ENCODE assay signal across 8 cellular contexts in the genomic region with DNA sequence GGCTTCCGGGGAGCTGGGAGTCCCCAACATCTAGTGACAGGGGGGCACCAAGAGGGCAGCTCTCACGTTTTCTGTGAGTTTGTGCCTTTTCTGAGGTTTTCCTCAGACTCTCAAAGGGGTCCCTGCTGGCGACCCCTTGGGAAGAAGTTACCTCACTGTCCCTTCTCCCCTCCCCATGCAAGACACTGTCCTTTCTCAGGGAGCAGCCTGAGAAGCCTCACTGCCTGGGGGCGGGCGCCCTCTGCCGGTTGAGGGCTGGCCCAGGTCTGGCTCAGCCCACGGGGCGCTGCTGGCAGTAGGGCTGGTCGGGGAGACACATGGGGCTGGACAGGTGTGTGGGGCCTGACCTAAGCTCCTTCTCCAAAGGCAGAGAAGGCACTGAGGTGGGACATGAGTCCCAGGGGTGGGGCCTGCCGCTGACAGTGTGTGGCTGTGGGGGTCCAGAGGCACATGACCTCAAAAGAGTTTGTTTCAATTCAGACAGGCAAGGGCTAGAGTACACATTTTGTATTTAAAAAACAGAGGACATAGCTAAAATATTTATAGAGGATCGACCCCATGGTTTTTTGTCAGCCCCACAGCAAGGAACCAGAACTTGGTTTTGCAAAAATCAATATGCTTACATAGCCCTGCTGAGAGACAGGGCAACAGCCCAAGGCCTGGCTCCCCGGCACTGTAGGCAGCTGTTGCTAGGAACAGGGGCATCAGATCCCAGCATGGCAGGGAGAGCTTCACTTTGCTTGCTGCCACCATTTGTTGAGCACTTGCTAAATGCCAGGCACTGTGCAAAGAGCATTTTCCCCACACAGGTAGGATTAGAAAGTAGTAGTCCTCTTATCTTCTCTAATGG. TPM values are rescaled to one million over a fixed set of nuclear protein-coding genes. Genes with fewer than 3 reads are reported as not detected.
DNase-seq lines count a peak whose midpoint lies in the region; ATAC-seq and TF ChIP-seq lines count a peak whose summit lies in the region.

No MANE protein-coding gene starts in this region.

- H3K9me3 ChIP-seq in CD4-positive, CD25-positive, alpha-beta regulatory T cell (ENCODE audit: control insufficient read depth in 2 of 2, low read length in 2 of 2), result no peaks in the 10 kb centered on the region

- H3K36me3 Mint-ChIP-seq in CD4-positive, CD25-positive, alpha-beta regulatory T cell, result no peaks in the 10 kb centered on the region
- H3K36me3 Mint-ChIP-seq in brain, result peaks cover 12% of the 10 kb centered on the region

- peaks cover 44% of the 10 kb centered on the region for H3K4me1 ChIP-seq in CD4-positive, CD25-positive, alpha-beta regulatory T cell (ENCODE audit: control insufficient read depth, insufficient read depth, low read length, poor library complexity, severe bottlenecking)

- TF ChIP-seq CTCF in VCaP (conservative IDR thresholded peaks at IDR 0.05) (peak; percentile 98), brain (conservative IDR thresholded peaks at IDR 0.05) (peak; percentile 95 to 98)

- peak overlapping the region; percentile 73 to 93 (median 93) for H3K27ac Mint-ChIP-seq in CD4-positive, CD25-positive, alpha-beta regulatory T cell
- H3K27ac Mint-ChIP-seq in brain, result peak overlapping the region in 3 of 5 experiments; percentile 22 to 60 (median 59)

- no peaks in the 10 kb centered on the region for H3K27me3 ChIP-seq in CD4-positive, CD25-positive, alpha-beta regulatory T cell (ENCODE audit: control insufficient read depth, insufficient read depth, low read length)

- H3K4me1 Mint-ChIP-seq in CD4-positive, CD25-positive, alpha-beta regulatory T cell, result peaks cover 9 to 48% (median 34%) of the 10 kb centered on the region in 4 donors
- H3K4me1 Mint-ChIP-seq in brain, result peaks cover 23% of the 10 kb centered on the region

- H3K4me3 Mint-ChIP-seq in CD4-positive, CD25-positive, alpha-beta regulatory T cell, result peak overlapping the region in 1 of 4 donors; percentile 21
- H3K4me3 Mint-ChIP-seq in brain, result peak overlapping the region in 2 of 5 experiments; percentile 45 to 50

- H3K27ac ChIP-seq in CD4-positive, CD25-positive, alpha-beta regulatory T cell (ENCODE audit: insufficient read depth, low read length, poor library complexity, severe bottlenecking), result no peak overlapping the region
- H3K27ac ChIP-seq in VCaP, result no peak overlapping the region

- ATAC-seq in CD4-positive, CD25-positive, alpha-beta regulatory T cell (ENCODE audit: low read depth in 2 of 2), result peak; percentile 80 to 84
- ATAC-seq in GM21723 (IDR thresholded peaks at IDR 0.05; ENCODE audit: unreplicated experiment) (peak; percentile 70), HG03342 (IDR thresholded peaks at IDR 0.05; ENCODE audit: unreplicated experiment) (no peak)

- H3K36me3 ChIP-seq in CD4-positive, CD25-positive, alpha-beta regulatory T cell (ENCODE audit: control insufficient read depth, insufficient read depth, low read length), result no peaks in the 10 kb centered on the region

- no peaks in the 10 kb centered on the region for H3K27me3 Mint-ChIP-seq in CD4-positive, CD25-positive, alpha-beta regulatory T cell
- H3K27me3 Mint-ChIP-seq in brain, result peaks cover 3% of the 10 kb centered on the region

- no peak overlapping the region for H3K4me3 ChIP-seq in CD4-positive, CD25-positive, alpha-beta regulatory T cell (ENCODE audit: low read depth, low read length)

- H3K9me3 Mint-ChIP-seq in CD4-positive, CD25-positive, alpha-beta regulatory T cell, result no peaks in the 10 kb centered on the region
- H3K9me3 Mint-ChIP-seq in brain, result no peaks in the 10 kb centered on the region

- peak; percentile 57 to 75 (median 72) for DNase-seq in CD4-positive, CD25-positive, alpha-beta regulatory T cell
- DNase-seq in NCI-H1694 treated with DMSO at 0.1 percent for 48 hours (lab: John Stamatoyannopoulos, UW) (peak; percentile 33), iris pigment epithelial cell (ENCODE audit: low read depth) (peak; percentile 53)
- peak; percentile 69 to 83 for DNase-seq in stimulated activated CD4-positive, alpha-beta T cell treated with anti-CD3 and anti-CD28 coated beads, Interleukin-1b, Interleukin-23, amount 100 ng/mL, for 4 hours (ENCODE audit: low read depth in 2 of 2)

RNA-seq across cellular contexts. Expression of a gene that starts 18.5 kb away (rescaled TPM):
- total RNA-seq in CD4-positive, CD25-positive, alpha-beta regulatory T cell, result not detected
- under 1 TPM in 1 of 4 donors, not detected in 3; 0.14 TPM for polyA plus RNA-seq in CD4-positive, CD25-positive, alpha-beta regulatory T cell
- 0.76 TPM for polyA plus RNA-seq in brain (ENCODE audit: insufficient read depth, low read depth, low replicate concordance)

RNA-seq across cellular contexts. Expression of a gene that starts 50.3 kb away (rescaled TPM):
- total RNA-seq in CD4-positive, CD25-positive, alpha-beta regulatory T cell, result not detected
- polyA plus RNA-seq in CD4-positive, CD25-positive, alpha-beta regulatory T cell, result not detected
- polyA plus RNA-seq in brain (ENCODE audit: insufficient read depth, low read depth, low replicate concordance), result not detected
